Comparison of ENCODE assay signal across 8 cellular contexts in the genomic region with DNA sequence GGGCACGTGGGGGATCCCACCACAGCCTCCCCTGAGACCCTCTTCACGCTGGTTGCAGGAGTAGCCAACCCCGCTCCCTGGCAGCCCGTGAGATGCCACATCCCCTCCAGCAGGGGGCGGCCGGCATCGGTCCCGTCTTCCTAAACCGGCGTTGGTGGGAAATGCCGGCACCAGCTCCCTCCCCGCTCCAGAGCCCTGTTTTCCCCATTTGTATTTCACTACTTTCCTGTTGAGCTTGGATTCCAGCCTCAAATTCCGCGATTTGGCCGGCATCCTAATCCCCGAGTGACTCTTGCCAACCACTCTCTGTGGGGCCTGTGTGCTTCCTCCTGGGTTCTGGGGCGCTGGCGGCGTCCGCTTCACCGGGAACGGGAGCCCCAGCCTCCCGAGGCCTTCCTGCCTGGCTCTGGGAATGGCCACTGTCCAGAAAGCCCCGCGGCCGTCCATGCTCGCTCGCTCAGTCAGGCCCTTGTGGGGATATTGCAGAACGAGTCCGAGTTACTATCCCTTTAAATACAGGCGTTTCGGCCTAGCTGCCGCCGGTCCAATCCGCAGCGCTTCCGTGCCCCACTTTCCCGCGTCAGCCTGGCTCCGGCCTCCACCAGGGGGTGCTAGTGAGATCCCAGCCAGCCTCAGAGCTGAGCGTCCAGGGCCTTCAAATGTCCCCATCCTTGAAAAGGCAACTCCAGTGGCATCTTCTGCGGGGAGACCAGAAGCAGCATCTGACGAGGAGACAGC. TPM values are rescaled to one million over a fixed set of nuclear protein-coding genes. Genes with fewer than 3 reads are reported as not detected.
DNase-seq lines count a peak whose midpoint lies in the region; ATAC-seq and TF ChIP-seq lines count a peak whose summit lies in the region.

No MANE protein-coding gene starts in this region.

- no peaks in the 10 kb centered on the region for H3K36me3 Mint-ChIP-seq in activated CD4-positive, alpha-beta T cell treated with anti-CD3 and anti-CD28 coated beads, Interleukin-2, amount 10 ng/mL, durations not matched to agents 24 days and 14 days (ENCODE audit: low read depth)

- ATAC-seq in GM18867 (IDR thresholded peaks at IDR 0.05; ENCODE audit: unreplicated experiment) = peak; percentile 90
- ATAC-seq in HG03135 (IDR thresholded peaks at IDR 0.05; ENCODE audit: unreplicated experiment) = peak; percentile 97

- H3K4me3 ChIP-seq in coronary artery = peak overlapping the region; percentile 83

- H3K27ac Mint-ChIP-seq in activated CD4-positive, alpha-beta T cell treated with anti-CD3 and anti-CD28 coated beads, Interleukin-2, amount 10 ng/mL, durations not matched to agents 24 days and 14 days = peak overlapping the region; percentile 84

- H3K27me3 Mint-ChIP-seq in activated CD4-positive, alpha-beta T cell treated with anti-CD3 and anti-CD28 coated beads, Interleukin-2, amount 10 ng/mL, durations not matched to agents 24 days and 14 days = peaks cover 20% of the 10 kb centered on the region

- DNase-seq in AG08396 (ENCODE audit: low spot score) (peak; percentile 94), NCI-H446 treated with DMSO at 0.1 percent for 48 hours (lab: John Stamatoyannopoulos, UW) (peak; percentile 34), coronary artery (ENCODE audit: low spot score) (peak; percentile 96), left kidney (ENCODE audit: low read depth, low spot score) (peak; percentile 97)
- DNase-seq in activated CD4-positive, alpha-beta T cell treated with anti-CD3 and anti-CD28 coated beads, Interleukin-2, amount 10 ng/mL, durations not matched to agents 24 days and 14 days = peak; percentile 97
- peak; percentile 80 for DNase-seq in stimulated activated CD4-positive, alpha-beta T cell treated with anti-CD3 and anti-CD28 coated beads, Interleukin-1b, Interleukin-23, amount 100 ng/mL, for 4 hours (ENCODE audit: low read depth in 2 of 2)

- peak; percentile 61 for TF ChIP-seq CTCF in coronary artery (IDR thresholded peaks at IDR 0.05)

- intact Hi-C loops in activated CD4-positive, alpha-beta T cell treated with anti-CD3 and anti-CD28 coated beads, Interleukin-2, amount 10 ng/mL, durations not matched to agents 24 days and 14 days (cut with micrococcal nuclease) = loop anchor here (1.0 to 10.0 kb wide), 5 partner anchors 8 to 1075 kb away; partner anchors contain the start of genes ASB7, LINS1 and SELENOS

- H3K9me3 Mint-ChIP-seq in activated CD4-positive, alpha-beta T cell treated with anti-CD3 and anti-CD28 coated beads, Interleukin-2, amount 10 ng/mL, durations not matched to agents 24 days and 14 days = no peaks in the 10 kb centered on the region

- peaks cover 9% of the 10 kb centered on the region for H3K4me1 Mint-ChIP-seq in activated CD4-positive, alpha-beta T cell treated with anti-CD3 and anti-CD28 coated beads, Interleukin-2, amount 10 ng/mL, durations not matched to agents 24 days and 14 days

- peak overlapping the region; percentile 93 for H3K4me3 Mint-ChIP-seq in activated CD4-positive, alpha-beta T cell treated with anti-CD3 and anti-CD28 coated beads, Interleukin-2, amount 10 ng/mL, durations not matched to agents 24 days and 14 days

- H3K27ac ChIP-seq in coronary artery = peak overlapping the region; percentile 92 to 97

RNA-seq across cellular contexts. Expression of gene ADAMTS17, which starts 8.1 kb away (rescaled TPM):
- 0.47 and 1.1 TPM in 2 replicates for total RNA-seq in activated CD4-positive, alpha-beta T cell treated with anti-CD3 and anti-CD28 coated beads, Interleukin-2, amount 10 ng/mL, durations not matched to agents 24 days and 14 days

Comparison
In these comparisons a context has a peak if more than half of its experiments do, and no peak if none do; other contexts are left out.
1. Peak in every context shown above with its lines: DNase-seq, ATAC-seq, H3K4me3 ChIP-seq and H3K27ac ChIP-seq.
2. DNase-seq: peak in every context shown above with its lines; median percentile 97 in activated CD4-positive, alpha-beta T cell treated with anti-CD3 and anti-CD28 coated beads, Interleukin-2, amount 10 ng/mL, durations not matched to agents 24 days and 14 days; 97 in left kidney; 96 in coronary artery; 94 in AG08396; 80 in stimulated activated CD4-positive, alpha-beta T cell treated with anti-CD3 and anti-CD28 coated beads, Interleukin-1b, Interleukin-23, amount 100 ng/mL, for 4 hours; 34 in NCI-H446 treated with DMSO at 0.1 percent for 48 hours.